12 cellular contexts compared by ENCODE assay signal in genomic region chr7:46713868-46714596, GRCh38.
DNase-seq lines count a peak whose midpoint lies in the region; ATAC-seq and TF ChIP-seq lines count a peak whose summit lies in the region.
"Had no signal": no experiment of that assay in that cellular context is flagged by ENCODE, and none has a peak within 500 bp of the region (broad histone marks: within the 10 kb centered on the region; RNA-seq: fewer than 3 reads in every experiment).

No MANE protein-coding gene starts in this region.

- no peaks in the 10 kb centered on the region for H3K27me3 ChIP-seq in brain microvascular endothelial cell (replicated peaks)

- TF ChIP-seq CTCF in brain microvascular endothelial cell (IDR thresholded peaks at IDR 0.05; ENCODE audit: low read depth, low read length, missing control alignments): no peak

- in situ Hi-C loops in brain microvascular endothelial cell (cut with HindIII; ENCODE audit: low pct_ligation_motif_present, low sequenced_read_pairs): no loop called here

- DNase-seq in A172 (ENCODE audit: low spot score) (peak; percentile 23), brain microvascular endothelial cell (peak; percentile 38), iris pigment epithelial cell (ENCODE audit: low read depth) (peak; percentile 30), pons (ENCODE audit: low spot score) (peak; percentile 3), SIG-M5 treated with dmso at 0.1 percent for 504 hours (lab: John Stamatoyannopoulos, UW; ENCODE audit: unreplicated experiment) (no peak), H4 (ENCODE audit: low spot score) (no peak)
- DNase-seq: GF-D8; NCI-H1694 treated with DMSO at 0.1 percent for 48 hours; NCI-H510A; stimulated activated CD4-positive, alpha-beta T cell treated with anti-CD3 and anti-CD28 coated beads, Interleukin-12 subunit alpha, Interleukin-12 subunit beta, amount 100 ng/mL, for 4 hours had no signal

- ATAC-seq in GM21825 (IDR thresholded peaks at IDR 0.05; ENCODE audit: unreplicated experiment) (no peak), HG03469 (IDR thresholded peaks at IDR 0.05; ENCODE audit: unreplicated experiment) (no peak)

- H3K27ac ChIP-seq in brain microvascular endothelial cell: no peak overlapping the region

- no peak overlapping the region for H3K4me3 ChIP-seq in brain microvascular endothelial cell (ENCODE audit: low read depth, low read length)

- H3K36me3 ChIP-seq in brain microvascular endothelial cell (replicated peaks): no peaks in the 10 kb centered on the region

Comparison
In these comparisons a context has a peak if more than half of its experiments do, and no peak if none do; other contexts are left out.
1. DNase-seq: peak in A172 (single experiment), brain microvascular endothelial cell (single experiment), iris pigment epithelial cell (single experiment) and pons (single experiment); none in SIG-M5 treated with dmso at 0.1 percent for 504 hours (single experiment) and H4 (single experiment).